Comparison of ENCODE assay signal across 11 cellular contexts in genomic region chr4:105059337-105059736, GRCh38.
DNase-seq lines count a peak whose midpoint lies in the region; ATAC-seq, FAIRE-seq and TF ChIP-seq lines count a peak whose summit lies in the region.
"Had no signal": no experiment of that assay in that cellular context is flagged by ENCODE, and none has a peak within 500 bp of the region (broad histone marks: within the 10 kb centered on the region; RNA-seq: fewer than 3 reads in every experiment).

No MANE protein-coding gene starts in this region.

- H3K9ac ChIP-seq in keratinocyte (ENCODE audit: control insufficient read depth, extremely low read depth, insufficient read depth, low read length) = no peak overlapping the region

- no peak overlapping the region for H3K4me3 Mint-ChIP-seq in type B pancreatic cell
- H3K4me3 Mint-ChIP-seq: naive thymus-derived CD8-positive, alpha-beta T cell had no signal

- H3K4me1 Mint-ChIP-seq in type B pancreatic cell (ENCODE audit: unreplicated experiment) = peaks cover 15% of the 10 kb centered on the region

- H3K4me3 ChIP-seq in HL-60 (replicated peaks; ENCODE audit: insufficient read depth, low read length) (no peak overlapping the region), keratinocyte (ENCODE audit: control insufficient read depth in 2 of 3, extremely low read depth in 1 of 3, insufficient read depth in 2 of 3, low read depth in 1 of 3, low read length in 3 of 3) (no peak overlapping the region)
- H3K4me3 ChIP-seq: esophagus squamous epithelium had no signal

- H3K27me3 ChIP-seq in HL-60 (ENCODE audit: insufficient read depth, poor library complexity, severe bottlenecking) (no peaks in the 10 kb centered on the region), keratinocyte (ENCODE audit: control insufficient read depth, extremely low read depth, insufficient read depth, low read length) (no peaks in the 10 kb centered on the region)
- H3K27me3 ChIP-seq: esophagus squamous epithelium had no signal

- H3K9me3 Mint-ChIP-seq in type B pancreatic cell = peaks cover 8% of the 10 kb centered on the region
- H3K9me3 Mint-ChIP-seq: naive thymus-derived CD8-positive, alpha-beta T cell had no signal

- H3K4me2 ChIP-seq in keratinocyte (ENCODE audit: control insufficient read depth, extremely low read depth, insufficient read depth, low read depth, low read length) = peak overlapping the region; percentile 42

- peaks cover 45% of the 10 kb centered on the region for H3K4me1 ChIP-seq in keratinocyte (ENCODE audit: control insufficient read depth, extremely low read depth, insufficient read depth, low read length)

- peak; percentile 90 for FAIRE-seq in keratinocyte (lab: Jason Lieb, UNC)

- no peaks in the 10 kb centered on the region for H3K36me3 Mint-ChIP-seq in type B pancreatic cell
- H3K36me3 Mint-ChIP-seq: naive thymus-derived CD8-positive, alpha-beta T cell had no signal

- H3K27ac ChIP-seq in HL-60 (replicated peaks) (peak overlapping the region; percentile 85), keratinocyte (ENCODE audit: control insufficient read depth, insufficient read depth, low read length) (peak overlapping the region; percentile 21)

- ATAC-seq in GM18858 (IDR thresholded peaks at IDR 0.05; ENCODE audit: unreplicated experiment) (peak; percentile 28), GM21576 (IDR thresholded peaks at IDR 0.05; ENCODE audit: unreplicated experiment) (peak; percentile 23)
- ATAC-seq: naive thymus-derived CD8-positive, alpha-beta T cell had no signal

- H3K79me2 ChIP-seq in keratinocyte (ENCODE audit: control insufficient read depth, insufficient read depth, low read length) = no peaks in the 10 kb centered on the region

- H2AFZ ChIP-seq in keratinocyte (ENCODE audit: control insufficient read depth, low read length) = peak overlapping the region; percentile 24

- no peaks in the 10 kb centered on the region for H3K27me3 Mint-ChIP-seq in type B pancreatic cell
- H3K27me3 Mint-ChIP-seq: naive thymus-derived CD8-positive, alpha-beta T cell had no signal

- no peaks in the 10 kb centered on the region for H3K36me3 ChIP-seq in keratinocyte (ENCODE audit: control insufficient read depth in 2 of 2, extremely low read depth in 1 of 2, insufficient read depth in 2 of 2, low read length in 2 of 2)
- H3K36me3 ChIP-seq: esophagus squamous epithelium had no signal

- H3K27ac Mint-ChIP-seq in type B pancreatic cell = no peak overlapping the region

- dilution Hi-C loops in keratinocyte (cut with MboI; ENCODE audit: extremely low pct_ligation_motif_present, low sequenced_read_pairs) = no loop called here

- TF ChIP-seq CTCF in HL-60 (IDR thresholded peaks at IDR 0.05; ENCODE audit: insufficient read depth, low read length) = no peak
- TF ChIP-seq CTCF in keratinocyte (optimal IDR thresholded peaks at IDR 0.05 in 1 of 3, IDR thresholded peaks at IDR 0.05 in 1 of 3, conservative IDR thresholded peaks at IDR 0.05 in 1 of 3; ENCODE audit: extremely low read depth in 1 of 3, insufficient read depth in 2 of 3, low read length in 3 of 3) = no peak
- TF ChIP-seq CTCF in type B pancreatic cell (conservative IDR thresholded peaks at IDR 0.05) = no peak

- no peaks in the 10 kb centered on the region for H4K20me1 ChIP-seq in keratinocyte (ENCODE audit: control insufficient read depth, extremely low read depth, insufficient read depth, low read length)

- DNase-seq in HL-60 (ENCODE audit: low read depth in 1 of 2, low spot score in 1 of 2) = peak in 1 of 2 experiments; percentile 23
- DNase-seq in keratinocyte (ENCODE audit: low read depth, low spot score) = no peak
- no peak for DNase-seq in activated effector memory CD4-positive, alpha-beta T cell treated with Interleukin-2 at 50 U/mL for 16 hours
- DNase-seq in activated CD4-positive, alpha-beta T cell treated with anti-CD3 and anti-CD28 coated beads for 1 hour = no peak
- no peak for DNase-seq in activated gamma-delta T cell treated with Interleukin-2 at 50 U/mL for 16 hours
- no peak for DNase-seq in type B pancreatic cell (ENCODE audit: extremely low spot score, unreplicated experiment)
- DNase-seq: esophagus squamous epithelium; naive thymus-derived CD8-positive, alpha-beta T cell; NCI-H187 had no signal

- H3K9me1 ChIP-seq in keratinocyte (ENCODE audit: control insufficient read depth, extremely low read depth, insufficient read depth, low read length) = no peaks in the 10 kb centered on the region

- no peaks in the 10 kb centered on the region for H3K9me3 ChIP-seq in keratinocyte (ENCODE audit: control insufficient read depth, low read depth, low read length)
- H3K9me3 ChIP-seq: esophagus squamous epithelium had no signal
